1 cellular context compared by ENCODE assay signal in genomic region chr3:39809181-39809994, GRCh38.
TF ChIP-seq lines count a peak whose summit lies in the region.

Gene MYRIP, plus strand, starts transcription at chr3:39809609. Its CDS starts 91,208 bp downstream, at chr3:39900817.

TF ChIP-seq in HepG2, 621 proteins besides CTCF, POLR2A, EP300 and RAD21 (continued from another document and continues in another):
- TF ChIP-seq, protein P1, sequence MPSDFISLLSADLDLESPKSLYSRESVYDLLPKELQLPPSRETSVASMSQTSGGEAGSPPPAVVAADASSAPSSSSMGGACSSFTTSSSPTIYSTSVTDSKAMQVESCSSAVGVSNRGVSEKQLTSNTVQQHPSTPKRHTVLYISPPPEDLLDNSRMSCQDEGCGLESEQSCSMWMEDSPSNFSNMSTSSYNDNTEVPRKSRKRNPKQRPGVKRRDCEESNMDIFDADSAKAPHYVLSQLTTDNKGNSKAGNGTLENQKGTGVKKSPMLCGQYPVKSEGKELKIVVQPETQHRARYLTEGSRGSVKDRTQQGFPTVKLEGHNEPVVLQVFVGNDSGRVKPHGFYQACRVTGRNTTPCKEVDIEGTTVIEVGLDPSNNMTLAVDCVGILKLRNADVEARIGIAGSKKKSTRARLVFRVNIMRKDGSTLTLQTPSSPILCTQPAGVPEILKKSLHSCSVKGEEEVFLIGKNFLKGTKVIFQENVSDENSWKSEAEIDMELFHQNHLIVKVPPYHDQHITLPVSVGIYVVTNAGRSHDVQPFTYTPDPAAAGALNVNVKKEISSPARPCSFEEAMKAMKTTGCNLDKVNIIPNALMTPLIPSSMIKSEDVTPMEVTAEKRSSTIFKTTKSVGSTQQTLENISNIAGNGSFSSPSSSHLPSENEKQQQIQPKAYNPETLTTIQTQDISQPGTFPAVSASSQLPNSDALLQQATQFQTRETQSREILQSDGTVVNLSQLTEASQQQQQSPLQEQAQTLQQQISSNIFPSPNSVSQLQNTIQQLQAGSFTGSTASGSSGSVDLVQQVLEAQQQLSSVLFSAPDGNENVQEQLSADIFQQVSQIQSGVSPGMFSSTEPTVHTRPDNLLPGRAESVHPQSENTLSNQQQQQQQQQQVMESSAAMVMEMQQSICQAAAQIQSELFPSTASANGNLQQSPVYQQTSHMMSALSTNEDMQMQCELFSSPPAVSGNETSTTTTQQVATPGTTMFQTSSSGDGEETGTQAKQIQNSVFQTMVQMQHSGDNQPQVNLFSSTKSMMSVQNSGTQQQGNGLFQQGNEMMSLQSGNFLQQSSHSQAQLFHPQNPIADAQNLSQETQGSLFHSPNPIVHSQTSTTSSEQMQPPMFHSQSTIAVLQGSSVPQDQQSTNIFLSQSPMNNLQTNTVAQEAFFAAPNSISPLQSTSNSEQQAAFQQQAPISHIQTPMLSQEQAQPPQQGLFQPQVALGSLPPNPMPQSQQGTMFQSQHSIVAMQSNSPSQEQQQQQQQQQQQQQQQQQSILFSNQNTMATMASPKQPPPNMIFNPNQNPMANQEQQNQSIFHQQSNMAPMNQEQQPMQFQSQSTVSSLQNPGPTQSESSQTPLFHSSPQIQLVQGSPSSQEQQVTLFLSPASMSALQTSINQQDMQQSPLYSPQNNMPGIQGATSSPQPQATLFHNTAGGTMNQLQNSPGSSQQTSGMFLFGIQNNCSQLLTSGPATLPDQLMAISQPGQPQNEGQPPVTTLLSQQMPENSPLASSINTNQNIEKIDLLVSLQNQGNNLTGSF (CRISPR knock-in tag; IDR thresholded peaks at IDR 0.05), result no peak
- no peak for TF ChIP-seq TBL1XR1 (IDR thresholded peaks at IDR 0.05; ENCODE audit: borderline replicate concordance, low read length, partially characterized antibody)
- TF ChIP-seq ZNF253 (CRISPR knock-in tag; IDR thresholded peaks at IDR 0.05; ENCODE audit: borderline replicate concordance), result no peak
- no peak for TF ChIP-seq ZNF749 (CRISPR knock-in tag; IDR thresholded peaks at IDR 0.05; ENCODE audit: borderline replicate concordance)
- no peak for TF ChIP-seq PAF1 (CRISPR knock-in tag; IDR thresholded peaks at IDR 0.05)
- no peak for TF ChIP-seq BRF2 (CRISPR knock-in tag; IDR thresholded peaks at IDR 0.05)
- TF ChIP-seq KMT2A (CRISPR knock-in tag; IDR thresholded peaks at IDR 0.05), result no peak
- TF ChIP-seq KAT8 (CRISPR knock-in tag; IDR thresholded peaks at IDR 0.05), result no peak
- no peak for TF ChIP-seq ZNF136 (CRISPR knock-in tag; IDR thresholded peaks at IDR 0.05; ENCODE audit: low read depth)
- TF ChIP-seq, protein P2, sequence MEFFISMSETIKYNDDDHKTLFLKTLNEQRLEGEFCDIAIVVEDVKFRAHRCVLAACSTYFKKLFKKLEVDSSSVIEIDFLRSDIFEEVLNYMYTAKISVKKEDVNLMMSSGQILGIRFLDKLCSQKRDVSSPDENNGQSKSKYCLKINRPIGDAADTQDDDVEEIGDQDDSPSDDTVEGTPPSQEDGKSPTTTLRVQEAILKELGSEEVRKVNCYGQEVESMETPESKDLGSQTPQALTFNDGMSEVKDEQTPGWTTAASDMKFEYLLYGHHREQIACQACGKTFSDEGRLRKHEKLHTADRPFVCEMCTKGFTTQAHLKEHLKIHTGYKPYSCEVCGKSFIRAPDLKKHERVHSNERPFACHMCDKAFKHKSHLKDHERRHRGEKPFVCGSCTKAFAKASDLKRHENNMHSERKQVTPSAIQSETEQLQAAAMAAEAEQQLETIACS (CRISPR knock-in tag; IDR thresholded peaks at IDR 0.05), result no peak; the same call in none of the 2 replicates
- TF ChIP-seq GPN1 (CRISPR knock-in tag; IDR thresholded peaks at IDR 0.05; ENCODE audit: borderline replicate concordance), result no peak
- TF ChIP-seq ZNF296 (CRISPR knock-in tag; conservative IDR thresholded peaks at IDR 0.05), result no peak
- no peak for TF ChIP-seq HIC2 (CRISPR knock-in tag; IDR thresholded peaks at IDR 0.05; ENCODE audit: low read depth)
- TF ChIP-seq, protein P3, sequence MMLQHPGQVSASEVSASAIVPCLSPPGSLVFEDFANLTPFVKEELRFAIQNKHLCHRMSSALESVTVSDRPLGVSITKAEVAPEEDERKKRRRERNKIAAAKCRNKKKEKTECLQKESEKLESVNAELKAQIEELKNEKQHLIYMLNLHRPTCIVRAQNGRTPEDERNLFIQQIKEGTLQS (CRISPR knock-in tag; IDR thresholded peaks at IDR 0.05), result no peak
- TF ChIP-seq ZNF143 (CRISPR knock-in tag; IDR thresholded peaks at IDR 0.05), result no peak
- peak; percentile 31; the same call in 1 of the 2 replicates for TF ChIP-seq IRF9 (CRISPR knock-in tag; IDR thresholded peaks at IDR 0.05; ENCODE audit: borderline replicate concordance)
- TF ChIP-seq POLR2AphosphoS5 (IDR thresholded peaks at IDR 0.05; ENCODE audit: low read depth, low read length), result no peak
- no peak for TF ChIP-seq HNRNPH1 (optimal IDR thresholded peaks at IDR 0.05; ENCODE audit: low read depth, low read length)
- TF ChIP-seq DR1 (CRISPR knock-in tag; IDR thresholded peaks at IDR 0.05), result no peak
- no peak for TF ChIP-seq ZNF24 (IDR thresholded peaks at IDR 0.05)
- no peak for TF ChIP-seq ZNF460 (CRISPR knock-in tag; IDR thresholded peaks at IDR 0.05; ENCODE audit: borderline replicate concordance)
- no peak for TF ChIP-seq ZNF513 (CRISPR knock-in tag; conservative IDR thresholded peaks at IDR 0.05)
- TF ChIP-seq RORA (CRISPR knock-in tag; IDR thresholded peaks at IDR 0.05), result no peak
- no peak for TF ChIP-seq ZNF17 (CRISPR knock-in tag; IDR thresholded peaks at IDR 0.05)
- no peak; the same call in 1 of the 2 replicates for TF ChIP-seq MXD3 (CRISPR knock-in tag; IDR thresholded peaks at IDR 0.05)
- TF ChIP-seq ZNF850 (CRISPR knock-in tag; conservative IDR thresholded peaks at IDR 0.05), result no peak
- no peak for TF ChIP-seq ZNF317 (CRISPR knock-in tag; IDR thresholded peaks at IDR 0.05)
- TF ChIP-seq, protein P4, sequence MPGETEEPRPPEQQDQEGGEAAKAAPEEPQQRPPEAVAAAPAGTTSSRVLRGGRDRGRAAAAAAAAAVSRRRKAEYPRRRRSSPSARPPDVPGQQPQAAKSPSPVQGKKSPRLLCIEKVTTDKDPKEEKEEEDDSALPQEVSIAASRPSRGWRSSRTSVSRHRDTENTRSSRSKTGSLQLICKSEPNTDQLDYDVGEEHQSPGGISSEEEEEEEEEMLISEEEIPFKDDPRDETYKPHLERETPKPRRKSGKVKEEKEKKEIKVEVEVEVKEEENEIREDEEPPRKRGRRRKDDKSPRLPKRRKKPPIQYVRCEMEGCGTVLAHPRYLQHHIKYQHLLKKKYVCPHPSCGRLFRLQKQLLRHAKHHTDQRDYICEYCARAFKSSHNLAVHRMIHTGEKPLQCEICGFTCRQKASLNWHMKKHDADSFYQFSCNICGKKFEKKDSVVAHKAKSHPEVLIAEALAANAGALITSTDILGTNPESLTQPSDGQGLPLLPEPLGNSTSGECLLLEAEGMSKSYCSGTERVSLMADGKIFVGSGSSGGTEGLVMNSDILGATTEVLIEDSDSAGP (CRISPR knock-in tag; IDR thresholded peaks at IDR 0.05; ENCODE audit: borderline replicate concordance), result peak; percentile 7; the same call in 1 of the 2 replicates
- no peak for TF ChIP-seq ZNF580 (CRISPR knock-in tag; IDR thresholded peaks at IDR 0.05; ENCODE audit: borderline replicate concordance, low read depth)
- no peak for TF ChIP-seq GLI4 (CRISPR knock-in tag; IDR thresholded peaks at IDR 0.05; ENCODE audit: borderline replicate concordance)
- no peak for TF ChIP-seq POLR2AphosphoS2 (IDR thresholded peaks at IDR 0.05; ENCODE audit: low read depth, low read length)
- TF ChIP-seq ZNF572 (CRISPR knock-in tag; IDR thresholded peaks at IDR 0.05), result no peak
- no peak for TF ChIP-seq TBX2 (CRISPR knock-in tag; IDR thresholded peaks at IDR 0.05; ENCODE audit: borderline replicate concordance)
- no peak for TF ChIP-seq ZNF83 (CRISPR knock-in tag; IDR thresholded peaks at IDR 0.05; ENCODE audit: borderline replicate concordance)
- TF ChIP-seq, protein P5, sequence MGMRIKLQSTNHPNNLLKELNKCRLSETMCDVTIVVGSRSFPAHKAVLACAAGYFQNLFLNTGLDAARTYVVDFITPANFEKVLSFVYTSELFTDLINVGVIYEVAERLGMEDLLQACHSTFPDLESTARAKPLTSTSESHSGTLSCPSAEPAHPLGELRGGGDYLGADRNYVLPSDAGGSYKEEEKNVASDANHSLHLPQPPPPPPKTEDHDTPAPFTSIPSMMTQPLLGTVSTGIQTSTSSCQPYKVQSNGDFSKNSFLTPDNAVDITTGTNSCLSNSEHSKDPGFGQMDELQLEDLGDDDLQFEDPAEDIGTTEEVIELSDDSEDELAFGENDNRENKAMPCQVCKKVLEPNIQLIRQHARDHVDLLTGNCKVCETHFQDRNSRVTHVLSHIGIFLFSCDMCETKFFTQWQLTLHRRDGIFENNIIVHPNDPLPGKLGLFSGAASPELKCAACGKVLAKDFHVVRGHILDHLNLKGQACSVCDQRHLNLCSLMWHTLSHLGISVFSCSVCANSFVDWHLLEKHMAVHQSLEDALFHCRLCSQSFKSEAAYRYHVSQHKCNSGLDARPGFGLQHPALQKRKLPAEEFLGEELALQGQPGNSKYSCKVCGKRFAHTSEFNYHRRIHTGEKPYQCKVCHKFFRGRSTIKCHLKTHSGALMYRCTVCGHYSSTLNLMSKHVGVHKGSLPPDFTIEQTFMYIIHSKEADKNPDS (CRISPR knock-in tag; IDR thresholded peaks at IDR 0.05), result no peak
- TF ChIP-seq, protein P6, sequence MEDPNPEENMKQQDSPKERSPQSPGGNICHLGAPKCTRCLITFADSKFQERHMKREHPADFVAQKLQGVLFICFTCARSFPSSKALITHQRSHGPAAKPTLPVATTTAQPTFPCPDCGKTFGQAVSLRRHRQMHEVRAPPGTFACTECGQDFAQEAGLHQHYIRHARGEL (CRISPR knock-in tag; IDR thresholded peaks at IDR 0.05), result no peak
- no peak for TF ChIP-seq ZFY (CRISPR knock-in tag; IDR thresholded peaks at IDR 0.05)
- no peak for TF ChIP-seq ZBTB42 (CRISPR knock-in tag; IDR thresholded peaks at IDR 0.05)
- no peak for TF ChIP-seq ZNF639 (CRISPR knock-in tag; conservative IDR thresholded peaks at IDR 0.05)
- 0 out of 2 replicates have a peak, but pooled peaks have one; percentile 13 for TF ChIP-seq ZNF263 (CRISPR knock-in tag; IDR thresholded peaks at IDR 0.05)
- TF ChIP-seq CEBPG (CRISPR knock-in tag; IDR thresholded peaks at IDR 0.05), result no peak
- TF ChIP-seq ZNF260 (CRISPR knock-in tag; IDR thresholded peaks at IDR 0.05; ENCODE audit: borderline replicate concordance, low read depth), result no peak
- no peak for TF ChIP-seq ZBTB7B (CRISPR knock-in tag; IDR thresholded peaks at IDR 0.05)
- no peak for TF ChIP-seq MED13 (CRISPR knock-in tag; IDR thresholded peaks at IDR 0.05)
- TF ChIP-seq ZNF703 (CRISPR knock-in tag; IDR thresholded peaks at IDR 0.05; ENCODE audit: borderline replicate concordance), result no peak; the same call in 1 of the 2 replicates
- no peak for TF ChIP-seq BRCA1 (CRISPR knock-in tag; IDR thresholded peaks at IDR 0.05)
- TF ChIP-seq HMG20A (CRISPR knock-in tag; IDR thresholded peaks at IDR 0.05; ENCODE audit: borderline replicate concordance), result no peak
- no peak for TF ChIP-seq MTA3 (CRISPR knock-in tag; IDR thresholded peaks at IDR 0.05)
